In the genomic region with DNA sequence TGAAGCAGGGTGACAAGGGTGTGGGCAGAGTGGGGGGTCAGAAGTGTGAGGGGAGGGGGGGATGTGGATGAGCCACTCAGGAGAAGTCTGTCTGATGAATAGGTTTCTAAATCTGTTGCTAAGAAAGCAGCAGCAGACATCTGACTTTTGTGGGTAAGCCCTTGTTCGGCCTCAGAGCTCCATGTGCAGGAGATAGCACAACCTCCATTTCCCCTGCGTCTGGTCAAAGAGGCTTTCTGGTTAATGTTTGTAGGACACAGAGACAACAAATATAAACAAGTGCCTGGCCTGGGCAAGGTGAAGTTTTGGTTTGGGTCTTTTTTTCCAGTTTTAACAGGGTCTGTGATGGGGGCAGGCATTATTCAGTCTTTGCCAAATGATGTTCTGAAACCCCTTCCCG, we compare ENCODE assay signal across 21 cellular contexts. TPM values are rescaled to one million over a fixed set of nuclear protein-coding genes. Genes with fewer than 3 reads are reported as not detected.
A peak's percentile ranks its signal among the peaks of the same experiment; 100 is the strongest.
DNase-seq lines count a peak whose midpoint lies in the region; ATAC-seq and TF ChIP-seq lines count a peak whose summit lies in the region.
"Had no signal": no experiment of that assay in that cellular context is flagged by ENCODE, and none has a peak within 500 bp of the region (broad histone marks: within the 10 kb centered on the region; RNA-seq: fewer than 3 reads in every experiment).

No MANE protein-coding gene starts in this region.

- no peak overlapping the region for H3K9ac ChIP-seq in mucosa of rectum (ENCODE audit: low read depth in 1 of 2, low read length in 2 of 2)

- H3K36me3 ChIP-seq in cardiac muscle cell = no peaks in the 10 kb centered on the region
- no peaks in the 10 kb centered on the region for H3K36me3 ChIP-seq in right atrium auricular region
- no peaks in the 10 kb centered on the region for H3K36me3 ChIP-seq in mucosa of rectum (ENCODE audit: control insufficient read depth in 2 of 2, insufficient read depth in 2 of 2, low read length in 2 of 2)
- no peaks in the 10 kb centered on the region for H3K36me3 ChIP-seq in WERI-Rb-1
- H3K36me3 ChIP-seq in tibial artery = no peaks in the 10 kb centered on the region
- H3K36me3 ChIP-seq: upper lobe of left lung had no signal

- H3K4me1 ChIP-seq in cardiac muscle cell (ENCODE audit: low read depth) = peaks cover 3% of the 10 kb centered on the region
- no peaks in the 10 kb centered on the region for H3K4me1 ChIP-seq in right atrium auricular region
- peaks cover 27 to 38% of the 10 kb centered on the region in 2 donors for H3K4me1 ChIP-seq in mucosa of rectum (ENCODE audit: control insufficient read depth in 2 of 2, insufficient read depth in 2 of 2, low read length in 2 of 2)
- H3K4me1 ChIP-seq in tibial artery = peaks cover 0 to 12% (median 5%) of the 10 kb centered on the region in 4 donors

- H3K4me3 ChIP-seq in cardiac muscle cell (no peak overlapping the region), right atrium auricular region (no peak overlapping the region), dorsolateral prefrontal cortex (no peak overlapping the region), mucosa of rectum (ENCODE audit: low read length in 2 of 2) (no peak overlapping the region), WERI-Rb-1 (ENCODE audit: low read depth, low read length) (no peak overlapping the region), tibial artery (no peak overlapping the region)
- H3K4me3 ChIP-seq: SK-N-MC, upper lobe of left lung had no signal

- no peak for TF ChIP-seq CTCF in cardiac muscle cell (IDR thresholded peaks at IDR 0.05; ENCODE audit: low read depth, low read length)
- TF ChIP-seq CTCF in right atrium auricular region (IDR thresholded peaks at IDR 0.05) = no peak
- no peak for TF ChIP-seq CTCF in dorsolateral prefrontal cortex (IDR thresholded peaks at IDR 0.05 in 54 of 56, conservative IDR thresholded peaks at IDR 0.05 in 2 of 56; ENCODE audit: low read depth in 1 of 56, partially characterized antibody in 56 of 56)
- no peak for TF ChIP-seq CTCF in WERI-Rb-1 (IDR thresholded peaks at IDR 0.05; ENCODE audit: low read depth, low read length)
- TF ChIP-seq CTCF in tibial artery (IDR thresholded peaks at IDR 0.05) = no peak

- H3K27me3 ChIP-seq in cardiac muscle cell (no peaks in the 10 kb centered on the region), right atrium auricular region (no peaks in the 10 kb centered on the region), dorsolateral prefrontal cortex (no peaks in the 10 kb centered on the region), mucosa of rectum (ENCODE audit: control insufficient read depth in 2 of 2, insufficient read depth in 2 of 2, low read length in 2 of 2) (no peaks in the 10 kb centered on the region), WERI-Rb-1 (ENCODE audit: insufficient read depth, low read depth, severe bottlenecking) (no peaks in the 10 kb centered on the region), tibial artery (no peaks in the 10 kb centered on the region)
- H3K27me3 ChIP-seq: upper lobe of left lung had no signal

- intact Hi-C loops in dorsolateral prefrontal cortex (cut with DNase I) = no loop called here
- intact Hi-C loops in tibial artery (cut with DNase I; ENCODE audit: low total_unique reads) = no loop called here

- no peak for ATAC-seq in HG03520 (IDR thresholded peaks at IDR 0.05; ENCODE audit: unreplicated experiment)
- no peak for ATAC-seq in GM19452 (IDR thresholded peaks at IDR 0.05; ENCODE audit: unreplicated experiment)
- ATAC-seq: stimulated activated naive CD8-positive, alpha-beta T cell treated with anti-CD3 and anti-CD28 coated beads, Interleukin-15, Interleukin-2, amounts not matched to agents 100 U/mL and 50 U/mL, for 24 hours had no signal

- H3K27ac ChIP-seq in cardiac muscle cell (peak overlapping the region; percentile 9), right atrium auricular region (no peak overlapping the region), dorsolateral prefrontal cortex (peak overlapping the region in 53 of 59 donors; percentile 9 to 92 (median 83)), mucosa of rectum (ENCODE audit: low read depth in 2 of 2, low read length in 2 of 2) (peak overlapping the region; percentile 87 to 92), WERI-Rb-1 (no peak overlapping the region), tibial artery (no peak overlapping the region)
- H3K27ac ChIP-seq: SK-N-MC, upper lobe of left lung had no signal

- DNase-seq in cardiac muscle cell (ENCODE audit: low read depth in 1 of 2, low spot score in 1 of 2) (no peak), right atrium auricular region (ENCODE audit: low spot score) (no peak), dorsolateral prefrontal cortex (no peak), WERI-Rb-1 (no peak), tibial artery (no peak)
- DNase-seq: activated CD8-positive, alpha-beta memory T cell treated with anti-CD3 and anti-CD28 coated beads, Interleukin-2, amount 50 U/mL, for 4 hours; DMS 273 treated with DMSO at 0.1 percent for 48 hours; H7; NCI-H1436 treated with DMSO at 0.1 percent for 48 hours; NCI-H524; nucleus accumbens; RPMI8226; stimulated activated CD4-positive, alpha-beta T cell treated with anti-CD3 and anti-CD28 coated beads, Interleukin-12 subunit alpha, Interleukin-12 subunit beta, amount 100 ng/mL, for 4 hours; stimulated activated CD4-positive, alpha-beta T cell treated with anti-CD3 and anti-CD28 coated beads, Interleukin-4, amount 100 ng/mL, for 4 hours; stimulated activated naive CD8-positive, alpha-beta T cell treated with anti-CD3 and anti-CD28 coated beads, Interleukin-15, Interleukin-2, amounts not matched to agents 100 U/mL and 50 U/mL, for 24 hours; T-helper 2 cell; upper lobe of left lung had no signal

- no peaks in the 10 kb centered on the region for H3K9me3 ChIP-seq in cardiac muscle cell (ENCODE audit: low read depth)
- H3K9me3 ChIP-seq in right atrium auricular region = no peaks in the 10 kb centered on the region
- H3K9me3 ChIP-seq in mucosa of rectum (ENCODE audit: control insufficient read depth in 2 of 2, low read length in 2 of 2) = no peaks in the 10 kb centered on the region
- H3K9me3 ChIP-seq in WERI-Rb-1 (ENCODE audit: severe bottlenecking) = no peaks in the 10 kb centered on the region
- no peaks in the 10 kb centered on the region for H3K9me3 ChIP-seq in tibial artery
- H3K9me3 ChIP-seq: upper lobe of left lung had no signal

RNA-seq across cellular contexts. Expression of a gene that starts 57.0 kb away (rescaled TPM):
- 9.5 and 16.7 TPM in 2 replicates for total RNA-seq in cardiac muscle cell
- polyA plus RNA-seq in cardiac muscle cell = 3.6 and 6.1 TPM in 2 replicates
- total RNA-seq in right atrium auricular region = 10 to 100 TPM; 20.2 to 21.2 TPM
- 10 to 100 TPM; 14.4 to 29.7 (median 22.9) TPM for total RNA-seq in dorsolateral prefrontal cortex

Comparison
In these comparisons a context has a peak if more than half of its experiments do, and no peak if none do; other contexts are left out.
1. H3K27ac ChIP-seq: peak in cardiac muscle cell (single experiment), dorsolateral prefrontal cortex (53 of 59) and mucosa of rectum (2 of 2); none in right atrium auricular region (0 of 2), WERI-Rb-1 (single experiment) and tibial artery (0 of 2).